14 cellular contexts compared by ENCODE assay signal in the genomic region with DNA sequence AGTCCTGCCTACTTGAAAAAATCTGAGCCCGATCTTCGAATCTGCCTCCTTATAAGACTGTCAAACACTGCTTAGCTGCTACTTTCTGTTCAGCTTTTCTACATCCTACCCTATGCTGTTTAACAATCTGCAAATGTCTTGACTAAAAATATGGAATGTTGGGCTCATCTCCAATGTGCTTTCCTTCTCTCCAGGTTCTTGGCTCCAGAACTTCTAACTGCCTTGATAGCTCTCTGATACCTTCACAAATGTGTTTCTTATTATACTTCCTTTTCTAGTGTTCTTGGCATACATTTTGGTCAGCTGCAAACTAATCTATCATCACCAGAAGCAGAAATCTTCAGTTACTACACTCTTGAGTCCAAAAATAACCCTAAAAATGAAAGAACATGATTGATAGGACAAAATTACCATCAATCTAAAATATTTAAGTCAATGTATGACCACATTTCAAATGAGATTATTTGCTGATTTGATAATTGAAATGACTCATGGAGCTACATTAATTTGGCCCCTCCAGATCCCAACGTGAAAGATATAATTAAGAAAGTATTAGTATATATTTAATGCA.
DNase-seq lines count a peak whose midpoint lies in the region; TF ChIP-seq lines count a peak whose summit lies in the region.
"Had no signal": no experiment of that assay in that cellular context is flagged by ENCODE, and none has a peak within 500 bp of the region (broad histone marks: within the 10 kb centered on the region; RNA-seq: fewer than 3 reads in every experiment).

No MANE protein-coding gene starts in this region.

- H3K79me2 ChIP-seq in mammary epithelial cell (ENCODE audit: insufficient read depth, low read length): no peaks in the 10 kb centered on the region

- no peak overlapping the region for H3K4me3 ChIP-seq in mammary epithelial cell (replicated peaks in 1 of 3; ENCODE audit: insufficient read depth in 1 of 3, low read depth in 2 of 3, low read length in 3 of 3)
- no peak overlapping the region for H3K4me3 ChIP-seq in right atrium auricular region
- H3K4me3 ChIP-seq: GM23338 had no signal

- H3K9me3 Mint-ChIP-seq in MCF 10A (ENCODE audit: unreplicated experiment): no peaks in the 10 kb centered on the region

- TF ChIP-seq CTCF in mammary epithelial cell (conservative IDR thresholded peaks at IDR 0.05 in 1 of 2, IDR thresholded peaks at IDR 0.05 in 1 of 2; ENCODE audit: extremely low read depth in 1 of 2, insufficient read depth in 1 of 2, low read depth in 1 of 2, low read length in 2 of 2): no peak
- no peak for TF ChIP-seq CTCF in MCF 10A (IDR thresholded peaks at IDR 0.05; ENCODE audit: unreplicated experiment)
- no peak for TF ChIP-seq CTCF in right atrium auricular region (IDR thresholded peaks at IDR 0.05)

- H3K9me3 ChIP-seq in mammary epithelial cell (replicated peaks; ENCODE audit: insufficient read depth, low read length) (peaks cover 4% of the 10 kb centered on the region), right atrium auricular region (no peaks in the 10 kb centered on the region)
- H3K9me3 ChIP-seq: BE2C, Caco-2 had no signal

- no peak overlapping the region for H3K9ac ChIP-seq in mammary epithelial cell (ENCODE audit: insufficient read depth, low read length)

- dilution Hi-C loops in mammary epithelial cell (cut with HindIII; ENCODE audit: low sequenced_read_pairs): no loop called here

- no peaks in the 10 kb centered on the region for H3K27me3 Mint-ChIP-seq in MCF 10A (ENCODE audit: insufficient read depth, unreplicated experiment)
- H3K27me3 Mint-ChIP-seq: CD8-positive, alpha-beta memory T cell had no signal

- intact Hi-C loops in mammary epithelial cell (cut with micrococcal nuclease) (loop anchor here (5.0 to 10.0 kb wide), 2 partner anchors 41 to 144 kb away; no protein-coding TSS in a partner anchor), MCF 10A (cut with micrococcal nuclease) (no loop called here)

- peak overlapping the region; percentile 17 for H2AFZ ChIP-seq in mammary epithelial cell (ENCODE audit: low read depth, low read length)
- H2AFZ ChIP-seq: GM23338 had no signal

- H3K4me1 ChIP-seq in mammary epithelial cell (ENCODE audit: insufficient read depth, low read length): peaks cover 8% of the 10 kb centered on the region
- no peaks in the 10 kb centered on the region for H3K4me1 ChIP-seq in right atrium auricular region
- H3K4me1 ChIP-seq: Caco-2 had no signal

- CTCF ChIA-PET in mammary epithelial cell (lab: Charles Lee; ENCODE audit: low non-redundant PET) (no interaction called here), MCF 10A (lab: Yijun Ruan, JAX) (interaction anchor here (1.7 kb wide), 1 partner anchor 165 kb away, joined by 3 read pairs; no protein-coding TSS in a partner anchor)

- BruUV-seq in mammary epithelial cell (replicated peaks; lab: Mats Ljungman, UMichigan) (no TSS peak), MCF 10A (replicated peaks; lab: Mats Ljungman, UMichigan) (no TSS peak)

- H3K36me3 ChIP-seq in mammary epithelial cell (ENCODE audit: insufficient read depth, low read length) (no peaks in the 10 kb centered on the region), right atrium auricular region (no peaks in the 10 kb centered on the region)
- H3K36me3 ChIP-seq: BE2C had no signal

- H3K36me3 Mint-ChIP-seq in MCF 10A (ENCODE audit: insufficient read depth, unreplicated experiment): no peaks in the 10 kb centered on the region
- H3K36me3 Mint-ChIP-seq: CD4-positive, CD25-positive, alpha-beta regulatory T cell; CD8-positive, alpha-beta memory T cell had no signal

- no peak overlapping the region for H3K4me2 ChIP-seq in mammary epithelial cell (ENCODE audit: insufficient read depth, low read depth, low read length)
- H3K4me2 ChIP-seq: GM23338 had no signal

- POLR2A ChIA-PET in MCF 10A (lab: Yijun Ruan, JAX): interaction anchor here (0.9 kb wide), 1 partner anchor 41 kb away, joined by 3 read pairs; no protein-coding TSS in a partner anchor

- H3K27ac ChIP-seq in mammary epithelial cell (ENCODE audit: insufficient read depth, low read depth, low read length) (no peak overlapping the region), right atrium auricular region (no peak overlapping the region)

- H3K27me3 ChIP-seq in mammary epithelial cell (ENCODE audit: insufficient read depth, low read length) (no peaks in the 10 kb centered on the region), right atrium auricular region (no peaks in the 10 kb centered on the region)
- H3K27me3 ChIP-seq: BE2C had no signal

- no peaks in the 10 kb centered on the region for H4K20me1 ChIP-seq in mammary epithelial cell (ENCODE audit: insufficient read depth, low read length)

- H3K4me1 Mint-ChIP-seq in MCF 10A (ENCODE audit: insufficient read depth, unreplicated experiment): peaks cover 5% of the 10 kb centered on the region
- H3K4me1 Mint-ChIP-seq: CD4-positive, CD25-positive, alpha-beta regulatory T cell; CD8-positive, alpha-beta memory T cell; GM23338 had no signal

- DNase-seq in mammary epithelial cell (no peak), MCF 10A (ENCODE audit: unreplicated experiment) (no peak), fibroblast of peridontal ligament (ENCODE audit: extremely low read depth) (peak; percentile 8), pons (ENCODE audit: low spot score) (peak; percentile 9), T-helper 2 cell (no peak), right atrium auricular region (ENCODE audit: low spot score) (no peak)
- DNase-seq: ACHN; BE2C; C1 segment of cervical spinal cord; Caco-2; CD4-positive, CD25-positive, alpha-beta regulatory T cell; CD8-positive, alpha-beta memory T cell; HCEC 1CT had no signal

- no peak overlapping the region for H3K4me3 Mint-ChIP-seq in MCF 10A (ENCODE audit: unreplicated experiment)
- H3K4me3 Mint-ChIP-seq: CD4-positive, CD25-positive, alpha-beta regulatory T cell; CD8-positive, alpha-beta memory T cell; GM23338 had no signal

- in situ Hi-C loops in mammary epithelial cell (cut with MboI; ENCODE audit: low sequenced_read_pairs in 2 of 2): no loop called here

- 46% methylated on average over 3 of the region's 3 CpGs for WGBS in mammary epithelial cell (ENCODE audit: low coverage, missing lambda C conversion rate)

- H3K27ac Mint-ChIP-seq in MCF 10A (ENCODE audit: low read depth, unreplicated experiment): no peak overlapping the region
- H3K27ac Mint-ChIP-seq: CD4-positive, CD25-positive, alpha-beta regulatory T cell; CD8-positive, alpha-beta memory T cell; GM23338 had no signal

Comparison
In these comparisons a context has a peak if more than half of its experiments do, and no peak if none do; other contexts are left out.
1. DNase-seq: peak in fibroblast of peridontal ligament (single experiment) and pons (single experiment); none in mammary epithelial cell (single experiment), MCF 10A (single experiment), T-helper 2 cell (0 of 5) and right atrium auricular region (single experiment).